ENCODE assay signal across 1 cellular context in genomic region chr1:155220566-155220965, GRCh38.
TF ChIP-seq lines count a peak whose summit lies in the region.

No MANE protein-coding gene starts in this region.

TF ChIP-seq in WTC11, 78 proteins besides CTCF, POLR2A, EP300 and RAD21:
- TF ChIP-seq HMGA2 (CRISPR knock-in tag; IDR thresholded peaks at IDR 0.05) (no peak), MYBL2 (CRISPR knock-in tag; IDR thresholded peaks at IDR 0.05) (no peak), ZNF232 (CRISPR knock-in tag; IDR thresholded peaks at IDR 0.05) (no peak), ZNF396 (CRISPR knock-in tag; IDR thresholded peaks at IDR 0.05; ENCODE audit: borderline replicate concordance) (no peak), TEAD1 (CRISPR knock-in tag; IDR thresholded peaks at IDR 0.05) (no peak), ZNF671 (CRISPR knock-in tag; IDR thresholded peaks at IDR 0.05) (no peak), ZBTB43 (CRISPR knock-in tag; IDR thresholded peaks at IDR 0.05) (no peak)
